Comparison of ENCODE assay signal across 8 cellular contexts in genomic region chr2:12716250-12717190, GRCh38. TPM values are rescaled to one million over a fixed set of nuclear protein-coding genes. Genes with fewer than 3 reads are reported as not detected.
DNase-seq lines count a peak whose midpoint lies in the region; ATAC-seq and TF ChIP-seq lines count a peak whose summit lies in the region.

Gene TRIB2, plus strand, starts transcription at chr2:12716936. Its CDS starts 1,372 bp downstream, at chr2:12718308.

- TF ChIP-seq CTCF in cardiac fibroblast (IDR thresholded peaks at IDR 0.05; ENCODE audit: low read depth, low read length): no peak
- TF ChIP-seq CTCF in spleen (IDR thresholded peaks at IDR 0.05 in 8 of 11, conservative IDR thresholded peaks at IDR 0.05 in 3 of 11): peak in 7 of 11 experiments; percentile 3 to 58 (median 38)

- ATAC-seq in HG03103 (IDR thresholded peaks at IDR 0.05; ENCODE audit: low read depth, unreplicated experiment): peak; percentile 72

- intact Hi-C loops in spleen (cut with DNase I; ENCODE audit: low total_unique reads): loop anchor here (5.0 kb wide), 1 partner anchor 889 kb away; no protein-coding TSS in a partner anchor

- 0 to 3% (median 0%) methylated on average over 35 to 90 of the region's 90 CpGs for WGBS in spleen, 5 donors

- H3K4me1 ChIP-seq in spleen: peaks cover 10 to 59% (median 28%) of the 10 kb centered on the region in 6 donors

- H3K36me3 ChIP-seq in spleen: no peaks in the 10 kb centered on the region

- peaks cover 0 to 36% (median 6%) of the 10 kb centered on the region in 7 donors for H3K27me3 ChIP-seq in spleen (replicated peaks in 1 of 7)

- H3K27ac ChIP-seq in spleen: peak within 1 kb of the TSS; percentile 84 to 97 (median 96)

- H3K4me3 ChIP-seq in cardiac fibroblast (replicated peaks in 1 of 2; ENCODE audit: low read depth in 2 of 2, low read length in 2 of 2) (peak within 1 kb of the TSS; percentile 83 to 88), spleen (peak within 1 kb of the TSS; percentile 52 to 92 (median 78))

- TF ChIP-seq POLR2A in spleen (IDR thresholded peaks at IDR 0.05): peak in 1 of 3 donors; percentile 48

- DNase-seq in NCI-H1436 (lab: John Stamatoyannopoulos, UW): peak; percentile 70
- DNase-seq in NCI-H1436 treated with DMSO at 0.1 percent for 48 hours (lab: John Stamatoyannopoulos, UW): no peak
- DNase-seq in NCI-H2227 treated with DMSO at 0.1 percent for 48 hours (lab: John Stamatoyannopoulos, UW): peak; percentile 79
- peak; percentile 79 to 98 (median 88) for DNase-seq in activated CD4-positive, CD25-positive, alpha-beta regulatory T cell (lab: John Stamatoyannopoulos, UW)
- peak; percentile 88 to 96 for DNase-seq in cardiac fibroblast (ENCODE audit: low read depth in 2 of 2)
- peak; percentile 79 for DNase-seq in inferior parietal cortex (ENCODE audit: extremely low spot score)
- DNase-seq in spleen: peak; percentile 97

- H3K9me3 ChIP-seq in spleen: no peaks in the 10 kb centered on the region

RNA-seq across cellular contexts. Expression of gene TRIB2, which starts in this region (rescaled TPM):
- total RNA-seq in spleen: 100 to 1,000 TPM in 5 of 7 donors, 10 to 100 TPM in 2; 69.3 to 216 (median 148) TPM
- polyA plus RNA-seq in spleen: 10 to 100 TPM; 45.5 to 73.3 (median 51.0) TPM
